ENCODE assay signal across 20 cellular contexts in the genomic region with DNA sequence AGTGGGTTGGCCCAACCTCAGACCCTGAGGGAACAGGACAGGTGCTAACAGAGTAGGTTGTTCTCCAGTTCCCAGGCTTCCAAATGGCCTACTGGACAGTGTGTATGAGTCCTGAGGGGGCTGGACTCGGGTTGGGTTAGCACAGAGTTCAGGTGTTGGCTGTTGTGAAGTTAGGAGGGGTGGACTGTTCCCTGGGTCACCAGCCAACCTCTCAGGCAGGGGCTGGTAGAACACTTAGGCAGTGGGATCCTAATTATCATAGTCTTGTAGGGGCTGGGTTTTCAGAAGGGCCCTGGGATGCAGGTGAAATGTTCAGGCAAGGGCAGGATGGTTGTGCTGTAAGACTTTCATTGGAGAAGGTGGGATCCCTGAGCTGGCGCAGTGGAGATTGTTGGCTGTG.
"Had no signal": no experiment of that assay in that cellular context is flagged by ENCODE, and none has a peak within 500 bp of the region (broad histone marks: within the 10 kb centered on the region; RNA-seq: fewer than 3 reads in every experiment).

No MANE protein-coding gene starts in this region.

- H3K4me1 Mint-ChIP-seq: endodermal cell had no signal

- H3K9me3 Mint-ChIP-seq: endodermal cell had no signal

- H3K4me3 Mint-ChIP-seq: endodermal cell had no signal

- ATAC-seq: esophagus mucosa, gastrocnemius medialis, left cardiac atrium, left lung, left ventricle myocardium superior had no signal

- DNase-seq: dermis blood vessel endothelial cell; dorsolateral prefrontal cortex; effector CD4-positive, alpha-beta T cell; effector memory CD4-positive, alpha-beta T cell; endodermal cell; erythroblast; esophagus squamous epithelium; foreskin fibroblast; foreskin melanocyte; gastrocnemius medialis; glutamatergic neuron; head of caudate nucleus; heart right ventricle; hippocampal formation; left cardiac atrium; left ventricle myocardium superior; mesenchymal stem cell; midbrain had no signal

- H3K27ac Mint-ChIP-seq: endodermal cell had no signal
